8 cellular contexts compared by ENCODE assay signal in genomic region chr17:59165933-59166342, GRCh38. TPM values are rescaled to one million over a fixed set of nuclear protein-coding genes. Genes with fewer than 3 reads are reported as not detected.
DNase-seq lines count a peak whose midpoint lies in the region; ATAC-seq and TF ChIP-seq lines count a peak whose summit lies in the region.

No MANE protein-coding gene starts in this region.

- H3F3A ChIP-seq in Loucy (ENCODE audit: low read depth), result no peaks in the 10 kb centered on the region

- H2BK15ac ChIP-seq in mesendoderm (replicated peaks; ENCODE audit: low read depth), result no peak overlapping the region

- no peak overlapping the region for H3K18ac ChIP-seq in mesendoderm (ENCODE audit: low read length)

- peaks cover 26% of the 10 kb centered on the region for H3K4me1 ChIP-seq in Loucy (ENCODE audit: insufficient read depth, low read length, poor library complexity, severe bottlenecking)
- H3K4me1 ChIP-seq in mesendoderm (ENCODE audit: control insufficient read depth, low read depth, low read length), result no peaks in the 10 kb centered on the region

- POLR2A ChIA-PET in AG04450 (lab: Yijun Ruan, JAX), result no interaction called here

- H2AK5ac ChIP-seq in mesendoderm (ENCODE audit: low read length), result no peak overlapping the region

- CTCF ChIA-PET in AG04450 (lab: Charles Lee), result interaction anchor here (0.6 to 1.0 kb wide), 4 partner anchors 10 to 241 kb away, joined by 3 to 4 read pairs (median 4); partner anchors contain the start of gene PRR11

- no peak overlapping the region for H3K56ac ChIP-seq in mesendoderm (ENCODE audit: low read length)

- no peak overlapping the region for H2BK5ac ChIP-seq in mesendoderm (ENCODE audit: low read length)

- peak overlapping the region; percentile 80 for H3K27ac Mint-ChIP-seq in dendritic cell treated with granulocyte-macrophage colony-stimulating factor and Interleukin-4, amounts not matched to agents 40 ng/mL and 50 ng/mL, for 4 days

- H4K8ac ChIP-seq in mesendoderm (ENCODE audit: low read depth, low read length), result no peak overlapping the region

- no peak overlapping the region for H3K23ac ChIP-seq in mesendoderm (ENCODE audit: low read length)

- peak overlapping the region; percentile 39 for H3K9ac ChIP-seq in Loucy (ENCODE audit: low read depth, low read length, poor library complexity, severe bottlenecking)
- no peak overlapping the region for H3K9ac ChIP-seq in mesendoderm (ENCODE audit: low read length)

- H3K27me3 Mint-ChIP-seq in dendritic cell treated with granulocyte-macrophage colony-stimulating factor and Interleukin-4, amounts not matched to agents 40 ng/mL and 50 ng/mL, for 4 days, result no peaks in the 10 kb centered on the region

- intact Hi-C loops in dendritic cell treated with granulocyte-macrophage colony-stimulating factor and Interleukin-4, amounts not matched to agents 40 ng/mL and 50 ng/mL, for 4 days (cut with micrococcal nuclease), result no loop called here

- H2AFZ ChIP-seq in Loucy (ENCODE audit: low read length), result no peak overlapping the region

- DNase-seq in AG04450 (ENCODE audit: low read depth, low spot score) (no peak), mesendoderm (peak; percentile 72)

- H3K79me2 ChIP-seq in Loucy (ENCODE audit: insufficient read depth, low read length), result peaks cover 90% of the 10 kb centered on the region
- H3K79me2 ChIP-seq in mesendoderm (ENCODE audit: control insufficient read depth, insufficient read depth, low read length), result peaks cover 26% of the 10 kb centered on the region

- H3K4ac ChIP-seq in mesendoderm (ENCODE audit: low read depth, low read length), result no peak overlapping the region

- H3K4me1 Mint-ChIP-seq in dendritic cell treated with granulocyte-macrophage colony-stimulating factor and Interleukin-4, amounts not matched to agents 40 ng/mL and 50 ng/mL, for 4 days (ENCODE audit: low read depth), result peaks cover 16% of the 10 kb centered on the region

- H2BK120ac ChIP-seq in mesendoderm (ENCODE audit: low read depth, low read length), result no peak overlapping the region

- H3K9me3 ChIP-seq in AG04450 (ENCODE audit: control insufficient read depth, insufficient read depth, low read length), result no peaks in the 10 kb centered on the region
- no peaks in the 10 kb centered on the region for H3K9me3 ChIP-seq in Loucy (ENCODE audit: insufficient read depth, low read depth, low read length)

- ATAC-seq in HG02763 (IDR thresholded peaks at IDR 0.05; ENCODE audit: unreplicated experiment) (no peak), HG03378 (IDR thresholded peaks at IDR 0.05; ENCODE audit: unreplicated experiment) (no peak)

- H3K27ac ChIP-seq in AG04450 (ENCODE audit: low read depth, low read length), result no peak overlapping the region
- peak overlapping the region; percentile 13; the same call in 1 of the 2 replicates for H3K27ac ChIP-seq in VCaP
- no peak overlapping the region for H3K27ac ChIP-seq in mesendoderm (ENCODE audit: low read depth, low read length)

- peak overlapping the region; percentile 61 for H3K4me2 ChIP-seq in Loucy (ENCODE audit: low read depth, low read length, poor library complexity, severe bottlenecking)
- H3K4me2 ChIP-seq in mesendoderm (ENCODE audit: low read length), result no peak overlapping the region

- H3K4me3 ChIP-seq in AG04450 (ENCODE audit: low read depth, low read length), result no peak overlapping the region
- H3K4me3 ChIP-seq in Loucy (ENCODE audit: low read length, poor library complexity, severe bottlenecking), result peak overlapping the region; percentile 28
- H3K4me3 ChIP-seq in mesendoderm (ENCODE audit: low read length), result no peak overlapping the region

- H3K36me3 ChIP-seq in Loucy (ENCODE audit: insufficient read depth, low read length) (peaks cover 20% of the 10 kb centered on the region; the same call in 1 of the 2 replicates), mesendoderm (ENCODE audit: control insufficient read depth, insufficient read depth, low read length) (no peaks in the 10 kb centered on the region)

- H4K20me1 ChIP-seq in Loucy (ENCODE audit: insufficient read depth, low read length, poor library complexity, severe bottlenecking), result peaks cover 8% of the 10 kb centered on the region

- no peak overlapping the region for H4K5ac ChIP-seq in mesendoderm (ENCODE audit: low read length)

- no peaks in the 10 kb centered on the region for H3K9me3 Mint-ChIP-seq in dendritic cell treated with granulocyte-macrophage colony-stimulating factor and Interleukin-4, amounts not matched to agents 40 ng/mL and 50 ng/mL, for 4 days

- TF ChIP-seq CTCF in AG04450 (IDR thresholded peaks at IDR 0.05; ENCODE audit: low read depth, low read length) (peak; percentile 69), GM12874 (IDR thresholded peaks at IDR 0.05; ENCODE audit: insufficient read depth, low read depth, low read length) (peak; percentile 59), Loucy (conservative IDR thresholded peaks at IDR 0.05; ENCODE audit: low read length) (peak; percentile 76), VCaP (conservative IDR thresholded peaks at IDR 0.05) (peak; percentile 75)

- no CpG with 5 or more reads among the region's 2 CpGs for WGBS in mesendoderm (ENCODE audit: extremely low coverage, insufficient coverage, low lambda C conversion rate)

- no peak overlapping the region for H3K4me3 Mint-ChIP-seq in dendritic cell treated with granulocyte-macrophage colony-stimulating factor and Interleukin-4, amounts not matched to agents 40 ng/mL and 50 ng/mL, for 4 days

- H3K9me2 ChIP-seq in Loucy (replicated peaks; ENCODE audit: low read depth, low read length), result no peaks in the 10 kb centered on the region

- no peaks in the 10 kb centered on the region for H3K27me3 ChIP-seq in AG04450 (ENCODE audit: control insufficient read depth, insufficient read depth, low read length)
- no peaks in the 10 kb centered on the region for H3K27me3 ChIP-seq in Loucy (ENCODE audit: insufficient read depth, low read length, poor library complexity, severe bottlenecking)
- H3K27me3 ChIP-seq in mesendoderm (ENCODE audit: insufficient read depth, low read length, poor library complexity), result no peaks in the 10 kb centered on the region

- H3K79me1 ChIP-seq in mesendoderm (ENCODE audit: low read length), result peaks cover 9% of the 10 kb centered on the region

- peaks cover 7% of the 10 kb centered on the region for H3K36me3 Mint-ChIP-seq in dendritic cell treated with granulocyte-macrophage colony-stimulating factor and Interleukin-4, amounts not matched to agents 40 ng/mL and 50 ng/mL, for 4 days (ENCODE audit: low read depth)

RNA-seq across cellular contexts. Expression of gene PRR11, which starts 10.4 kb away (rescaled TPM):
- polyA plus RNA-seq in AG04450 (2011; rRNA removed), result 15.0 and 20.2 TPM in 2 replicates
- 16.4 and 21.2 TPM in 2 replicates for polyA minus RNA-seq in AG04450 (2011; rRNA and poly(A)+ RNA removed)
- 101 TPM for polyA plus RNA-seq in mesendoderm (2013, experiment 1 of 2)
- polyA plus RNA-seq in mesendoderm (2013, experiment 2 of 2), result 96.3 TPM

RNA-seq across cellular contexts. Expression of gene SKA2, which starts 11.0 kb away (rescaled TPM):
- polyA plus RNA-seq in AG04450 (2011; rRNA removed), result 32.4 and 45.4 TPM in 2 replicates
- 17.1 and 29.0 TPM in 2 replicates for polyA minus RNA-seq in AG04450 (2011; rRNA and poly(A)+ RNA removed)
- polyA plus RNA-seq in mesendoderm (2013, experiment 1 of 2), result 226 TPM
- polyA plus RNA-seq in mesendoderm (2013, experiment 2 of 2), result 227 TPM

RNA-seq across cellular contexts. Expression of gene SMG8, which starts 43.9 kb away (rescaled TPM):
- 15.7 and 16.6 TPM in 2 replicates for polyA plus RNA-seq in AG04450 (2011; rRNA removed)
- polyA minus RNA-seq in AG04450 (2011; rRNA and poly(A)+ RNA removed), result 12.8 and 15.7 TPM in 2 replicates
- polyA plus RNA-seq in mesendoderm (2013, experiment 1 of 2), result 14.9 TPM
- polyA plus RNA-seq in mesendoderm (2013, experiment 2 of 2), result 14.4 TPM

RNA-seq across cellular contexts. Expression of gene GDPD1, which starts 54.4 kb away (rescaled TPM):
- 1.9 and 2.7 TPM in 2 replicates for polyA plus RNA-seq in AG04450 (2011; rRNA removed)
- polyA minus RNA-seq in AG04450 (2011; rRNA and poly(A)+ RNA removed), result 2.0 and 2.2 TPM in 2 replicates
- 1.3 TPM for polyA plus RNA-seq in mesendoderm (2013, experiment 1 of 2)
- polyA plus RNA-seq in mesendoderm (2013, experiment 2 of 2), result 1.4 TPM

RNA-seq across cellular contexts. Expression of gene TRIM37, which starts 59.3 kb away (rescaled TPM):
- 29.1 and 34.8 TPM in 2 replicates for polyA plus RNA-seq in AG04450 (2011; rRNA removed)
- 55.4 and 60.7 TPM in 2 replicates for polyA minus RNA-seq in AG04450 (2011; rRNA and poly(A)+ RNA removed)
- polyA plus RNA-seq in mesendoderm (2013, experiment 1 of 2), result 30.2 TPM
- 30.3 TPM for polyA plus RNA-seq in mesendoderm (2013, experiment 2 of 2)
